25 cellular contexts compared by ENCODE assay signal in genomic region chr5:58854396-58854795, GRCh38.
"Had no signal": no experiment of that assay in that cellular context is flagged by ENCODE, and none has a peak within 500 bp of the region (broad histone marks: within the 10 kb centered on the region; RNA-seq: fewer than 3 reads in every experiment).

No MANE protein-coding gene starts in this region.

- ATAC-seq: activated CD8-positive, alpha-beta memory T cell treated with anti-CD3 and anti-CD28 coated beads, Interleukin-2, amount 10 ng/mL, durations not matched to agents 7 days and 5 days; activated CD8-positive, alpha-beta T cell treated with anti-CD3 and anti-CD28 coated beads, Interleukin-2, amount 10 ng/mL, durations not matched to agents 7 days and 5 days; activated naive CD8-positive, alpha-beta T cell treated with anti-CD3 and anti-CD28 coated beads, Interleukin-2, amount 50 U/mL, for 24 hours; effector memory CD8-positive, alpha-beta T cell; gastroesophageal sphincter; left colon; right cardiac atrium had no signal

- H3K4me1 Mint-ChIP-seq: activated naive CD4-positive, alpha-beta T cell treated with anti-CD3 and anti-CD28 coated beads, Interleukin-2, amount 50 U/mL, for 24 hours; activated naive CD8-positive, alpha-beta T cell treated with anti-CD3 and anti-CD28 coated beads, Interleukin-2, amount 50 U/mL, for 24 hours; immature natural killer cell had no signal

- H3K27ac Mint-ChIP-seq: activated B cell treated with CpG ODN at 0.5 μM for 24 hours; activated CD8-positive, alpha-beta memory T cell treated with anti-CD3 and anti-CD28 coated beads, Interleukin-2, amount 10 ng/mL, durations not matched to agents 7 days and 5 days; activated CD8-positive, alpha-beta T cell treated with anti-CD3 and anti-CD28 coated beads, Interleukin-2, amount 10 ng/mL, durations not matched to agents 7 days and 5 days; activated naive CD4-positive, alpha-beta T cell treated with anti-CD3 and anti-CD28 coated beads, Interleukin-2, amount 50 U/mL, for 24 hours; activated naive CD8-positive, alpha-beta T cell treated with anti-CD3 and anti-CD28 coated beads, Interleukin-2, amount 50 U/mL, for 24 hours; activated T-helper 2 cell treated with anti-CD3 and anti-CD28 coated beads, Interferon-gamma antibody, Interleukin-2, Interleukin-4, amounts not matched to agents 10 μg/mL and 5 μg/mL and 100 μg/mL, durations not matched to agents 14 hours and 24 hours and 36 hours; effector memory CD8-positive, alpha-beta T cell; immature natural killer cell had no signal

- H3K4me3 Mint-ChIP-seq: activated B cell treated with CpG ODN at 0.5 μM for 24 hours; activated CD8-positive, alpha-beta memory T cell treated with anti-CD3 and anti-CD28 coated beads, Interleukin-2, amount 10 ng/mL, durations not matched to agents 7 days and 5 days; activated CD8-positive, alpha-beta T cell treated with anti-CD3 and anti-CD28 coated beads, Interleukin-2, amount 10 ng/mL, durations not matched to agents 7 days and 5 days; activated naive CD4-positive, alpha-beta T cell treated with anti-CD3 and anti-CD28 coated beads, Interleukin-2, amount 50 U/mL, for 24 hours; activated naive CD8-positive, alpha-beta T cell treated with anti-CD3 and anti-CD28 coated beads, Interleukin-2, amount 50 U/mL, for 24 hours; effector memory CD8-positive, alpha-beta T cell; immature natural killer cell; nephron had no signal

- H3K27me3 Mint-ChIP-seq: activated naive CD8-positive, alpha-beta T cell treated with anti-CD3 and anti-CD28 coated beads, Interleukin-2, amount 50 U/mL, for 24 hours had no signal

- H3K36me3 Mint-ChIP-seq: activated CD8-positive, alpha-beta memory T cell treated with anti-CD3 and anti-CD28 coated beads, Interleukin-2, amount 10 ng/mL, durations not matched to agents 7 days and 5 days; activated naive CD4-positive, alpha-beta T cell treated with anti-CD3 and anti-CD28 coated beads, Interleukin-2, amount 50 U/mL, for 24 hours; immature natural killer cell had no signal

- H3K9me3 Mint-ChIP-seq: activated B cell treated with CpG ODN at 0.5 μM for 24 hours; activated naive CD4-positive, alpha-beta T cell treated with anti-CD3 and anti-CD28 coated beads, Interleukin-2, amount 50 U/mL, for 24 hours; activated naive CD8-positive, alpha-beta T cell treated with anti-CD3 and anti-CD28 coated beads, Interleukin-2, amount 50 U/mL, for 24 hours; activated T-helper 2 cell treated with anti-CD3 and anti-CD28 coated beads, Interferon-gamma antibody, Interleukin-2, Interleukin-4, amounts not matched to agents 10 μg/mL and 5 μg/mL and 100 μg/mL, durations not matched to agents 14 hours and 24 hours and 36 hours; nephron had no signal

- DNase-seq: activated B cell treated with CpG ODN at 0.5 μM for 24 hours; activated CD8-positive, alpha-beta memory T cell treated with anti-CD3 and anti-CD28 coated beads, Interleukin-2, amount 10 ng/mL, durations not matched to agents 7 days and 5 days; activated CD8-positive, alpha-beta T cell treated with anti-CD3 and anti-CD28 coated beads, Interleukin-2, amount 10 ng/mL, durations not matched to agents 7 days and 5 days; activated naive CD8-positive, alpha-beta T cell treated with anti-CD3 and anti-CD28 coated beads, Interleukin-2, amount 50 U/mL, for 24 hours; activated T-cell treated with anti-CD3 and anti-CD28 coated beads, Interleukin-2, amount 50 U/mL, for 48 hours; amygdala; caudate nucleus; cortex of kidney; effector memory CD8-positive, alpha-beta T cell; erythroblast; head of caudate nucleus; hippocampal formation; immature natural killer cell; kidney; left colon; mammary epithelial cell; posterior cingulate gyrus; right cardiac atrium; stimulated activated CD4-positive, alpha-beta T cell treated with anti-CD3 and anti-CD28 coated beads, Interleukin-15, amount 100 ng/mL, for 24 hours; stimulated activated CD4-positive, alpha-beta T cell treated with anti-CD3 and anti-CD28 coated beads, Interleukin-2, amount 100 ng/mL, for 24 hours; stimulated activated naive CD4-positive, alpha-beta T cell had no signal
